Comparison of ENCODE assay signal across 13 cellular contexts in the genomic region with DNA sequence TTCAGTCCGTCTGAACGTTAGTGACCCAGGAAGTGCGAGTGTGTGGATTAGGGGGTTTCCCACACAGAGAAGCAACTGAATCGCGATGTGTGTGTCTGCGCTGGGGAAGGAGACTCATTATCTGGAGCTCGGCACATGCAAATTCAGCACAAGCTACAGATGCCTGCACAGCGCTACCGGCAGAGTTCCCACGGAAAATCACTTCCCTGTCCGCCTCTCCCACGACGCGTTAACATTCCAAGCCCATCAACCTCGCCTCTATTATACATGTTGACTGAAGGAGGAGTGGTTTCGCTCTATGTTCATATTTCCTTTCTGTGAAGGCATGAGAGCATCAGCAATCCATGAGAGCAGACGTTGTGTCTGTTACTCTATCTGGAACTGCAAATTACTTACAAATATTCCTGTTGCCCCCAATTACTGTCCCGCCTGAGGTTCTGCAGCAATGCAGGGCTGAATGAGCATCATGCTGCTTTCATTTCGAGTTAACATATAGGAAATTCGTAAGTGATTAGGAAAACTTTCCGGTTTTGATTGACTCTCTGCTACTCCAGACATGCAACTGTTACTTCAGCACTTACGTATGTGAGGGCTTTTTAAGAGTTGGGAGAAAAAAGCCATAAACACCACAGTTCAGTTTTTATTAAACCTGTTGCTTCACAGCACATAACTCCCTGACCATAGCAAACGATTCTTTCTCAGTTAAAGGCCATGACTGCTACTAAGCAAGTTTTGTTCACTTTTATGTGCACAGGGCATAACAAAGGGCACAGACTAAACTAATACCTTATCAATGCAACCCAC. TPM values are rescaled to one million over a fixed set of nuclear protein-coding genes. Genes with fewer than 3 reads are reported as not detected.
DNase-seq lines count a peak whose midpoint lies in the region; ATAC-seq, FAIRE-seq and TF ChIP-seq lines count a peak whose summit lies in the region.
"Had no signal": no experiment of that assay in that cellular context is flagged by ENCODE, and none has a peak within 500 bp of the region (broad histone marks: within the 10 kb centered on the region; RNA-seq: fewer than 3 reads in every experiment).

No MANE protein-coding gene starts in this region.

- TF ChIP-seq CTCF in AG04450 (IDR thresholded peaks at IDR 0.05; ENCODE audit: low read depth, low read length) = no peak
- no peak for TF ChIP-seq CTCF in omental fat pad (IDR thresholded peaks at IDR 0.05)
- no peak for TF ChIP-seq CTCF in osteocyte (IDR thresholded peaks at IDR 0.05)
- no peak for TF ChIP-seq CTCF in GM20000 (IDR thresholded peaks at IDR 0.05; ENCODE audit: extremely low read depth, missing control alignments)

- H3K27me3 ChIP-seq in AG04450 (ENCODE audit: control insufficient read depth, insufficient read depth, low read length) = no peaks in the 10 kb centered on the region

- FAIRE-seq in RCC 7860 (lab: Jason Lieb, UNC) = no peak

- no peak overlapping the region for H3K4me3 Mint-ChIP-seq in osteocyte (ENCODE audit: unreplicated experiment)
- H3K4me3 Mint-ChIP-seq: CD4-positive, alpha-beta memory T cell had no signal

- H3K36me3 Mint-ChIP-seq in osteocyte (ENCODE audit: unreplicated experiment) = no peaks in the 10 kb centered on the region
- H3K36me3 Mint-ChIP-seq: CD4-positive, alpha-beta memory T cell had no signal

- CTCF ChIA-PET in AG04450 (lab: Charles Lee) = interaction anchor here (1.0 to 11.2 kb wide), 2 partner anchors 18 to 97 kb away, joined by 4 to 107 read pairs; no protein-coding TSS in a partner anchor

- peak overlapping the region; percentile 28 for H3K4me3 ChIP-seq in AG04450 (ENCODE audit: low read depth, low read length)
- H3K4me3 ChIP-seq: HAP-1 had no signal

- H3K9me3 ChIP-seq in AG04450 (ENCODE audit: control insufficient read depth, insufficient read depth, low read length) = no peaks in the 10 kb centered on the region
- H3K9me3 ChIP-seq: HAP-1 had no signal

- POLR2A ChIA-PET in AG04450 (lab: Yijun Ruan, JAX) = no interaction called here

- no peak overlapping the region for H3K27ac Mint-ChIP-seq in osteocyte (ENCODE audit: unreplicated experiment)
- H3K27ac Mint-ChIP-seq: CD4-positive, alpha-beta memory T cell had no signal

- H3K9me3 Mint-ChIP-seq in osteocyte (ENCODE audit: unreplicated experiment) = no peaks in the 10 kb centered on the region

- ATAC-seq in omental fat pad (ENCODE audit: low FRiP score) (peak; percentile 65), GM18498 (IDR thresholded peaks at IDR 0.05; ENCODE audit: unreplicated experiment) (no peak), GM21390 (IDR thresholded peaks at IDR 0.05; ENCODE audit: unreplicated experiment) (no peak)

- DNase-seq in AG04450 (ENCODE audit: low read depth, low spot score) = peak; percentile 36
- DNase-seq in RCC 7860 (ENCODE audit: low spot score) = peak; percentile 27
- peak; percentile 56 for DNase-seq in fibroblast of peridontal ligament (ENCODE audit: extremely low read depth)
- DNase-seq in omental fat pad (ENCODE audit: low spot score) = no peak
- no peak for DNase-seq in osteocyte (ENCODE audit: extremely low spot score, unreplicated experiment)
- no peak for DNase-seq in GM20000 (ENCODE audit: low spot score)
- DNase-seq: activated CD8-positive, alpha-beta memory T cell treated with anti-CD3 and anti-CD28 coated beads, Interleukin-2, amount 50 U/mL, for 4 hours; CD4-positive, alpha-beta memory T cell; cortex of kidney; NCI-H2107 had no signal

- no peaks in the 10 kb centered on the region for H3K27me3 Mint-ChIP-seq in osteocyte (ENCODE audit: unreplicated experiment)

- no peaks in the 10 kb centered on the region for H3K4me1 Mint-ChIP-seq in osteocyte (ENCODE audit: unreplicated experiment)
- H3K4me1 Mint-ChIP-seq: CD4-positive, alpha-beta memory T cell had no signal

- H3K27ac ChIP-seq in AG04450 (ENCODE audit: low read depth, low read length) = peak overlapping the region; percentile 39

RNA-seq across cellular contexts. Expression of gene MTNR1A, which starts 15.0 kb away (rescaled TPM):
- not detected in 2 replicates for polyA plus RNA-seq in AG04450 (2011; rRNA removed)
- 0.18 TPM in 1 of 2 replicates, not detected in the other for polyA minus RNA-seq in AG04450 (2011; rRNA and poly(A)+ RNA removed)
- total RNA-seq in omental fat pad = not detected
- total RNA-seq in osteocyte = not detected in 2 replicates
- total RNA-seq: CD4-positive, alpha-beta memory T cell had no signal
- polyA plus RNA-seq: CD4-positive, alpha-beta memory T cell had no signal

Comparison
In these comparisons a context has a peak if more than half of its experiments do, and no peak if none do; other contexts are left out.
1. DNase-seq: peak in AG04450 (single experiment), RCC 7860 (single experiment) and fibroblast of peridontal ligament (single experiment); none in omental fat pad (single experiment), osteocyte (single experiment) and GM20000 (single experiment).